ENCODE assay signal across 7 cellular contexts in genomic region chr1:229570305-229570704, GRCh38.
"Had no signal": no experiment of that assay in that cellular context is flagged by ENCODE, and none has a peak within 500 bp of the region (broad histone marks: within the 10 kb centered on the region; RNA-seq: fewer than 3 reads in every experiment).

No MANE protein-coding gene starts in this region.

- H3K9me3 ChIP-seq: HAP-1 had no signal

- H3K27ac Mint-ChIP-seq: IgD-negative memory B cell had no signal

- H3K36me3 ChIP-seq: HAP-1 had no signal

- H3K4me1 ChIP-seq: HAP-1 had no signal

- DNase-seq: GM23248, KG1 had no signal

- H3K4me3 Mint-ChIP-seq: IgD-negative memory B cell had no signal

- H3K4me3 ChIP-seq: GM23248, HAP-1 had no signal

- H3K9me3 Mint-ChIP-seq: IgD-negative memory B cell had no signal

- H3K9ac ChIP-seq: GM23248 had no signal

- H2AFZ ChIP-seq: GM23248 had no signal

- H3K27ac ChIP-seq: GM23248, HL-60 had no signal

- ATAC-seq: HCT116, HepG2 had no signal
